In genomic region chr17:38611070-38611786, GRCh38 we compare ENCODE assay signal across 29 cellular contexts. TPM values are rescaled to one million over a fixed set of nuclear protein-coding genes. Genes with fewer than 3 reads are reported as not detected.
"Had no signal": no experiment of that assay in that cellular context is flagged by ENCODE, and none has a peak within 500 bp of the region (broad histone marks: within the 10 kb centered on the region; RNA-seq: fewer than 3 reads in every experiment).

No MANE protein-coding gene starts in this region.

- H3K27ac ChIP-seq: epithelial cell of prostate, esophagus squamous epithelium, gastrocnemius medialis, heart right ventricle, left lung, lower lobe of right lung had no signal

- FAIRE-seq: endometrium, islet of Langerhans, keratinocyte had no signal

- ATAC-seq: effector memory CD8-positive, alpha-beta T cell; esophagus mucosa; gastrocnemius medialis; heart right ventricle; left cardiac atrium; left lung; left ventricle myocardium superior; lower lobe of right lung; mucosa of descending colon; naive thymus-derived CD8-positive, alpha-beta T cell had no signal

- DNase-seq: cortex of kidney; effector CD8-positive, alpha-beta T cell; effector memory CD8-positive, alpha-beta T cell; endodermal cell; erythroblast; esophagus squamous epithelium; foreskin fibroblast; foreskin melanocyte; gastrocnemius medialis; glutamatergic neuron; head of caudate nucleus; heart right ventricle; hippocampal formation; left cardiac atrium; left ventricle myocardium superior; lower lobe of right lung; mesenchymal stem cell; naive B cell; naive thymus-derived CD8-positive, alpha-beta T cell had no signal

- H3K9me3 Mint-ChIP-seq: dendritic cell treated with granulocyte-macrophage colony-stimulating factor and Interleukin-4, amounts not matched to agents 40 ng/mL and 50 ng/mL, for 4 days; effector memory CD8-positive, alpha-beta T cell had no signal

- H3K9me3 ChIP-seq: gastrocnemius medialis, lower lobe of right lung, mucosa of descending colon had no signal

- H3K36me3 ChIP-seq: esophagus squamous epithelium, gastrocnemius medialis, heart right ventricle, left lung, lower lobe of right lung had no signal

- H3K36me3 Mint-ChIP-seq: mesothelial cell of epicardium had no signal

- H3K27ac Mint-ChIP-seq: dendritic cell treated with granulocyte-macrophage colony-stimulating factor and Interleukin-4, amounts not matched to agents 40 ng/mL and 50 ng/mL, for 4 days; effector memory CD8-positive, alpha-beta T cell; endodermal cell; mesothelial cell of epicardium; naive B cell; naive thymus-derived CD8-positive, alpha-beta T cell had no signal

- H3K4me3 ChIP-seq: esophagus squamous epithelium, gastrocnemius medialis, heart right ventricle, left lung, lower lobe of right lung, mucosa of descending colon had no signal

- H3K4me3 Mint-ChIP-seq: dendritic cell treated with granulocyte-macrophage colony-stimulating factor and Interleukin-4, amounts not matched to agents 40 ng/mL and 50 ng/mL, for 4 days; effector memory CD8-positive, alpha-beta T cell; endodermal cell; mesothelial cell of epicardium; naive thymus-derived CD8-positive, alpha-beta T cell had no signal

RNA-seq across cellular contexts. Expression of gene SRCIN1, which starts 5.5 kb away (rescaled TPM):
- total RNA-seq: glomerular endothelial cell had no signal
- polyA plus RNA-seq: naive thymus-derived CD8-positive, alpha-beta T cell had no signal
